ENCODE assay signal across 8 cellular contexts in genomic region chr1:62391369-62391971, GRCh38. TPM values are rescaled to one million over a fixed set of nuclear protein-coding genes. Genes with fewer than 3 reads are reported as not detected.
DNase-seq lines count a peak whose midpoint lies in the region; ATAC-seq and TF ChIP-seq lines count a peak whose summit lies in the region.

No MANE protein-coding gene starts in this region.

- H3K27ac Mint-ChIP-seq in T-helper 2 cell treated with Interferon-gamma antibody and Interleukin-4, amounts not matched to agents 5 μg/mL and 100 μg/mL, for 36 hours: no peak overlapping the region

- no peaks in the 10 kb centered on the region for H3K36me3 Mint-ChIP-seq in T-helper 2 cell treated with Interferon-gamma antibody and Interleukin-4, amounts not matched to agents 5 μg/mL and 100 μg/mL, for 36 hours (ENCODE audit: low read depth)

- no peaks in the 10 kb centered on the region for H3F3A ChIP-seq in GM23248 (ENCODE audit: insufficient read depth)

- no peaks in the 10 kb centered on the region for H3K4me1 Mint-ChIP-seq in T-helper 2 cell treated with Interferon-gamma antibody and Interleukin-4, amounts not matched to agents 5 μg/mL and 100 μg/mL, for 36 hours (ENCODE audit: low read depth)

- no peak overlapping the region for H3K9ac ChIP-seq in GM23248

- TF ChIP-seq CTCF in RWPE2 (IDR thresholded peaks at IDR 0.05; ENCODE audit: poor library complexity, severe bottlenecking) (peak; percentile 30), foreskin fibroblast (IDR thresholded peaks at IDR 0.05; ENCODE audit: low read depth, low read length) (peak; percentile 22)

- H3K27ac ChIP-seq in GM23248 (no peak overlapping the region), RWPE2 (ENCODE audit: poor library complexity, severe bottlenecking) (no peak overlapping the region)

- peaks cover 2% of the 10 kb centered on the region for H3K27me3 Mint-ChIP-seq in T-helper 2 cell treated with Interferon-gamma antibody and Interleukin-4, amounts not matched to agents 5 μg/mL and 100 μg/mL, for 36 hours (ENCODE audit: low read depth)

- no peaks in the 10 kb centered on the region for H3K79me2 ChIP-seq in GM23248 (ENCODE audit: insufficient read depth)

- H3K4me3 Mint-ChIP-seq in T-helper 2 cell treated with Interferon-gamma antibody and Interleukin-4, amounts not matched to agents 5 μg/mL and 100 μg/mL, for 36 hours: no peak overlapping the region

- H4K20me1 ChIP-seq in GM23248 (ENCODE audit: insufficient read depth): no peaks in the 10 kb centered on the region

- ATAC-seq in RWPE2 (ENCODE audit: low read depth): no peak
- ATAC-seq in HG03108 (IDR thresholded peaks at IDR 0.05; ENCODE audit: unreplicated experiment): no peak
- no peak for ATAC-seq in activated CD4-positive, CD25-positive, alpha-beta regulatory T cell treated with anti-CD3 and anti-CD28 coated beads, Interleukin-2, amount 50 U/mL, for 24 hours

- H3K4me1 ChIP-seq in GM23248 (ENCODE audit: insufficient read depth): no peaks in the 10 kb centered on the region
- peaks cover 2% of the 10 kb centered on the region for H3K4me1 ChIP-seq in RWPE2 (ENCODE audit: insufficient read depth, poor library complexity, severe bottlenecking)

- in situ Hi-C loops in GM23248 (cut with MboI): no loop called here

- no peaks in the 10 kb centered on the region for H3K9me2 ChIP-seq in GM23248 (ENCODE audit: insufficient read depth)

- no peak overlapping the region for H3K4me2 ChIP-seq in GM23248 (ENCODE audit: unreplicated experiment)

- H3K27me3 ChIP-seq in GM23248 (replicated peaks; ENCODE audit: insufficient read depth) (no peaks in the 10 kb centered on the region), RWPE2 (ENCODE audit: insufficient read depth, poor library complexity, severe bottlenecking) (no peaks in the 10 kb centered on the region)

- DNase-seq in DMS53 treated with DMSO at 0.1 percent for 48 hours (lab: John Stamatoyannopoulos, UW; ENCODE audit: unreplicated experiment) (peak; percentile 38), GM23248 (peak; percentile 35), RWPE2 (ENCODE audit: low spot score) (no peak), foreskin fibroblast (peak in 1 of 2 donors; percentile 9), AG08395 (ENCODE audit: low spot score) (no peak)
- DNase-seq in T-helper 2 cell treated with Interferon-gamma antibody and Interleukin-4, amounts not matched to agents 5 μg/mL and 100 μg/mL, for 36 hours (ENCODE audit: low spot score): no peak

- H3K9me3 Mint-ChIP-seq in T-helper 2 cell treated with Interferon-gamma antibody and Interleukin-4, amounts not matched to agents 5 μg/mL and 100 μg/mL, for 36 hours: no peaks in the 10 kb centered on the region

- H3K4me3 ChIP-seq in GM23248: no peak overlapping the region
- H3K4me3 ChIP-seq in RWPE2 (ENCODE audit: severe bottlenecking): no peak overlapping the region
- H3K4me3 ChIP-seq in foreskin fibroblast (ENCODE audit: low read depth in 1 of 2, low read length in 2 of 2): no peak overlapping the region

- no peak overlapping the region for H2AFZ ChIP-seq in GM23248

- 28 to 36% methylated on average over 3 of the region's 3 CpGs for WGBS in GM23248 (ENCODE audit: low coverage in 1 of 2, low lambda C conversion rate in 2 of 2, missing lambda C conversion rate in 2 of 2), 2 experiments

- H3K36me3 ChIP-seq in GM23248 (ENCODE audit: low read depth) (no peaks in the 10 kb centered on the region), RWPE2 (ENCODE audit: low read depth) (no peaks in the 10 kb centered on the region)

- H3K9me3 ChIP-seq in GM23248 (ENCODE audit: low read depth) (no peaks in the 10 kb centered on the region), RWPE2 (ENCODE audit: severe bottlenecking) (no peaks in the 10 kb centered on the region)

RNA-seq across cellular contexts. Expression of gene USP1, which starts 45.4 kb away (rescaled TPM):
- 27.8 and 31.2 TPM in 2 replicates for total RNA-seq in GM23248 (2014; rRNA removed; shearing (Covaris generic))
- polyA plus RNA-seq in GM23248 (2016; fragmentation: Nextera tagmentation; extraction: Ambion mirVana): 22.7 and 22.8 TPM in 2 replicates

Comparison
In these comparisons a context has a peak if more than half of its experiments do, and no peak if none do; other contexts are left out.
1. DNase-seq: peak in DMS53 treated with DMSO at 0.1 percent for 48 hours (single experiment) and GM23248 (single experiment); none in RWPE2 (single experiment), AG08395 (single experiment) and T-helper 2 cell treated with Interferon-gamma antibody and Interleukin-4, amounts not matched to agents 5 μg/mL and 100 μg/mL, for 36 hours (single experiment).